26 cellular contexts compared by ENCODE assay signal in the genomic region with DNA sequence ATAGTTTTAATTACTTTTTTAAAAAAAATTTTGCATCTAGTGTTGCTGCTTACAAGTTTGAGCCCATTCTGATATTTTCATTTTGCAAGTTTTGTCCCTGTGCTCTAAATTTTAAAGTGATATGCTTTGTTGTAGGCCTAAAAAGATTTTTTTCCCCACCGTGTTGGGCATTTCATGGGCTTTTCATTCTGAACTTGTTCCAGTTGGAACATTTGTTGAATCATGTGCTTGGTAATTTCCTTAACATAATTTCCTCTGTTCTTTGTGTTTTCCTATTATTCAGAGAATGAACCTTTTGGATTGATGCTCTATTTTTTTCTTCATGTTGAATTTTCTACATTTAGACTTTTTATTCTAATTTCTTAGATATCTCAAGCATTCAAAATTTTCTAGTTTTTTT.
"Had no signal": no experiment of that assay in that cellular context is flagged by ENCODE, and none has a peak within 500 bp of the region (broad histone marks: within the 10 kb centered on the region; RNA-seq: fewer than 3 reads in every experiment).

No MANE protein-coding gene starts in this region.

- DNase-seq: activated CD4-positive, alpha-beta T cell treated with anti-CD3 and anti-CD28 coated beads for 48 hours; activated CD4-positive, alpha-beta T cell treated with anti-CD3 and anti-CD28 coated beads, Interleukin-2, amount 50 U/mL, for 4 hours; activated CD4-positive, CD25-positive, alpha-beta regulatory T cell treated with anti-CD3 and anti-CD28 coated beads, Interleukin-2, amount 50 U/mL, for 72 hours; activated CD8-positive, alpha-beta memory T cell treated with anti-CD3 and anti-CD28 coated beads, Interleukin-2, amount 50 U/mL, for 48 hours; activated CD8-positive, alpha-beta T cell treated with anti-CD3 and anti-CD28 coated beads, Interleukin-2, amount 10 ng/mL, durations not matched to agents 7 days and 5 days; activated effector memory CD4-positive, alpha-beta T cell treated with Interleukin-2 at 50 U/mL for 16 hours; activated naive CD4-positive, alpha-beta T cell treated with Interleukin-2 at 50 U/mL for 16 hours; activated naive CD8-positive, alpha-beta T cell treated with anti-CD3 and anti-CD28 coated beads, Interleukin-2, amount 50 U/mL, for 24 hours; activated T-cell treated with anti-CD3 and anti-CD28 coated beads, Interleukin-2, amount 50 U/mL, for 1 hour; amniotic stem cell; body of pancreas; Karpas-422; MM.1S; NCI-H1105; NCI-H1436; NCI-H1694 treated with DMSO at 0.1 percent for 48 hours; NCI-H2029 treated with DMSO at 0.1 percent for 48 hours; NCI-H446; NCI-H524; Peyer's patch; SHP77 treated with DMSO at 0.1 percent for 48 hours; T-helper 9 cell had no signal

- H3K27me3 ChIP-seq: ascending aorta, body of pancreas, Peyer's patch had no signal

- H3K27ac Mint-ChIP-seq: activated CD8-positive, alpha-beta T cell treated with anti-CD3 and anti-CD28 coated beads, Interleukin-2, amount 10 ng/mL, durations not matched to agents 7 days and 5 days; activated naive CD4-positive, alpha-beta T cell treated with anti-CD3 and anti-CD28 coated beads, Interleukin-2, amount 50 U/mL, for 72 hours; activated naive CD8-positive, alpha-beta T cell treated with anti-CD3 and anti-CD28 coated beads, Interleukin-2, amount 50 U/mL, for 24 hours; T-helper 1 cell treated with Interleukin-12 subunit alpha and Interleukin-12 subunit beta and Interleukin-4 antibody, amounts not matched to agents 30 μg/mL and 1 μg/mL, for 36 hours; WTC11 had no signal

- H3K27ac ChIP-seq: ascending aorta, body of pancreas, Peyer's patch had no signal

- H3K4me1 ChIP-seq: body of pancreas, Peyer's patch had no signal

- ATAC-seq: activated CD8-positive, alpha-beta T cell treated with anti-CD3 and anti-CD28 coated beads, Interleukin-2, amount 10 ng/mL, durations not matched to agents 7 days and 5 days; activated naive CD4-positive, alpha-beta T cell treated with anti-CD3 and anti-CD28 coated beads, Interleukin-2, amount 50 U/mL, for 72 hours; activated naive CD8-positive, alpha-beta T cell treated with anti-CD3 and anti-CD28 coated beads, Interleukin-2, amount 50 U/mL, for 24 hours; body of pancreas; WTC11 had no signal

- H3K9me3 ChIP-seq: ascending aorta, body of pancreas, Peyer's patch had no signal

- H3K36me3 ChIP-seq: ascending aorta, Peyer's patch had no signal

- H3K27me3 Mint-ChIP-seq: activated naive CD8-positive, alpha-beta T cell treated with anti-CD3 and anti-CD28 coated beads, Interleukin-2, amount 50 U/mL, for 24 hours had no signal

- H3K4me3 ChIP-seq: ascending aorta, body of pancreas, Peyer's patch had no signal

- H3K4me3 Mint-ChIP-seq: activated CD8-positive, alpha-beta T cell treated with anti-CD3 and anti-CD28 coated beads, Interleukin-2, amount 10 ng/mL, durations not matched to agents 7 days and 5 days; activated naive CD8-positive, alpha-beta T cell treated with anti-CD3 and anti-CD28 coated beads, Interleukin-2, amount 50 U/mL, for 24 hours; T-helper 1 cell treated with Interleukin-12 subunit alpha and Interleukin-12 subunit beta and Interleukin-4 antibody, amounts not matched to agents 30 μg/mL and 1 μg/mL, for 36 hours; WTC11 had no signal

- H3K36me3 Mint-ChIP-seq: activated naive CD4-positive, alpha-beta T cell treated with anti-CD3 and anti-CD28 coated beads, Interleukin-2, amount 50 U/mL, for 72 hours; WTC11 had no signal

- H3K9me3 Mint-ChIP-seq: T-helper 1 cell treated with Interleukin-12 subunit alpha and Interleukin-12 subunit beta and Interleukin-4 antibody, amounts not matched to agents 30 μg/mL and 1 μg/mL, for 36 hours had no signal
